Comparison of ENCODE assay signal across 22 cellular contexts in genomic region chr4:169420291-169420690, GRCh38.
DNase-seq lines count a peak whose midpoint lies in the region; FAIRE-seq and TF ChIP-seq lines count a peak whose summit lies in the region.
"Had no signal": no experiment of that assay in that cellular context is flagged by ENCODE, and none has a peak within 500 bp of the region (broad histone marks: within the 10 kb centered on the region; RNA-seq: fewer than 3 reads in every experiment).

No MANE protein-coding gene starts in this region.

- no peak for TF ChIP-seq CTCF in MM.1S (IDR thresholded peaks at IDR 0.05; ENCODE audit: low read length)

- WGBS in mesenchymal stem cell, result 19% methylated on average over 2 of the region's 4 CpGs

- H2AFZ ChIP-seq in mesenchymal stem cell (ENCODE audit: low read depth, low read length), result no peak overlapping the region
- no peak overlapping the region for H2AFZ ChIP-seq in MM.1S (ENCODE audit: low read length)

- H3K27ac ChIP-seq in mesenchymal stem cell (ENCODE audit: low read length, poor library complexity, severe bottlenecking), result no peak overlapping the region
- H3K27ac ChIP-seq in MM.1S (ENCODE audit: low read length), result no peak overlapping the region
- H3K27ac ChIP-seq: 22Rv1, BLaER1, C4-2B had no signal

- H3K14ac ChIP-seq in mesenchymal stem cell (ENCODE audit: low read length in 2 of 2), result no peak overlapping the region

- H3K23ac ChIP-seq in mesenchymal stem cell (ENCODE audit: low read length in 2 of 2), result no peak overlapping the region

- H3K4me3 ChIP-seq in mesenchymal stem cell (ENCODE audit: insufficient read depth in 1 of 2, low read depth in 1 of 2, low read length in 2 of 2) (no peak overlapping the region), MM.1S (ENCODE audit: low read length) (no peak overlapping the region)
- H3K4me3 ChIP-seq: BLaER1, GM12878 had no signal

- no peaks in the 10 kb centered on the region for H4K20me1 ChIP-seq in MM.1S (ENCODE audit: insufficient read depth, low read length)
- H4K20me1 ChIP-seq: BLaER1 had no signal

- FAIRE-seq in GM12891 (lab: Jason Lieb, UNC), result peak; percentile 28
- FAIRE-seq: A204.1, D721Med, GM12878, GM18507 had no signal

- H2BK5ac ChIP-seq in mesenchymal stem cell (ENCODE audit: low read depth, low read length, poor library complexity, severe bottlenecking), result no peak overlapping the region

- no peaks in the 10 kb centered on the region for H3K79me1 ChIP-seq in mesenchymal stem cell (replicated peaks; ENCODE audit: low read length, poor library complexity, severe bottlenecking)

- H3K9me3 ChIP-seq in mesenchymal stem cell (ENCODE audit: control insufficient read depth, low read length) (no peaks in the 10 kb centered on the region), MM.1S (replicated peaks; ENCODE audit: insufficient read depth, low read length) (no peaks in the 10 kb centered on the region)
- H3K9me3 ChIP-seq: BLaER1 had no signal

- no peaks in the 10 kb centered on the region for H3K79me2 ChIP-seq in MM.1S (ENCODE audit: low read length)

- no peak overlapping the region for H3K18ac ChIP-seq in mesenchymal stem cell (ENCODE audit: low read depth in 1 of 2, low read length in 2 of 2)

- no peak overlapping the region for H2BK120ac ChIP-seq in mesenchymal stem cell (ENCODE audit: low read depth, low read length)

- H3K36me3 ChIP-seq in mesenchymal stem cell (ENCODE audit: control insufficient read depth in 1 of 2, insufficient read depth in 2 of 2, low read depth in 1 of 2, low read length in 2 of 2), result peaks cover 0 to 36% of the 10 kb centered on the region in 2 experiments
- H3K36me3 ChIP-seq in MM.1S (replicated peaks; ENCODE audit: insufficient read depth, low read length), result no peaks in the 10 kb centered on the region

- H3K4me1 ChIP-seq in mesenchymal stem cell (ENCODE audit: control insufficient read depth, insufficient read depth, low read depth, low read length), result no peaks in the 10 kb centered on the region
- no peaks in the 10 kb centered on the region for H3K4me1 ChIP-seq in MM.1S (ENCODE audit: low read length)
- H3K4me1 ChIP-seq: BLaER1 had no signal

- H4K91ac ChIP-seq in mesenchymal stem cell (ENCODE audit: low read length), result no peak overlapping the region

- H3F3A ChIP-seq in MM.1S (ENCODE audit: insufficient read depth, low read length), result no peaks in the 10 kb centered on the region

- H2AK5ac ChIP-seq in mesenchymal stem cell (ENCODE audit: low read length, severe bottlenecking), result no peak overlapping the region

- H3K4ac ChIP-seq in mesenchymal stem cell (ENCODE audit: low read depth in 1 of 2, low read length in 2 of 2), result no peak overlapping the region

- H3K4me2 ChIP-seq in mesenchymal stem cell (ENCODE audit: low read length, poor library complexity, severe bottlenecking) (no peak overlapping the region), MM.1S (ENCODE audit: low read depth, low read length) (no peak overlapping the region)
- H3K4me2 ChIP-seq: BLaER1 had no signal

- no peak overlapping the region for H2BK15ac ChIP-seq in mesenchymal stem cell (ENCODE audit: low read depth, poor library complexity, severe bottlenecking)

- H3K27me3 ChIP-seq in mesenchymal stem cell (ENCODE audit: control insufficient read depth in 1 of 2, insufficient read depth in 1 of 2, low read length in 2 of 2) (no peaks in the 10 kb centered on the region), MM.1S (replicated peaks; ENCODE audit: insufficient read depth, low read length) (no peaks in the 10 kb centered on the region)
- H3K27me3 ChIP-seq: BLaER1 had no signal

- DNase-seq in EH (ENCODE audit: low read depth), result peak; percentile 35
- DNase-seq in GM12891 (ENCODE audit: insufficient read length, low spot score), result no peak
- DNase-seq in M059J (ENCODE audit: low read depth), result peak; percentile 53
- peak; percentile 64 for DNase-seq in mesenchymal stem cell
- no peak for DNase-seq in MM.1S
- DNase-seq in NCI-H226, result no peak
- DNase-seq in stimulated activated CD4-positive, alpha-beta T cell treated with anti-CD3 and anti-CD28 coated beads, Interleukin-12 subunit alpha, Interleukin-12 subunit beta, amount 100 ng/mL, for 4 hours, result no peak
- DNase-seq: CD4-positive, alpha-beta T cell; CD8-positive, alpha-beta memory T cell; DMS 273 treated with DMSO at 0.1 percent for 48 hours; DMS79; GDM1; GOT3; H7; HCEC 1CT had no signal

- no peaks in the 10 kb centered on the region for H3K9me2 ChIP-seq in MM.1S (replicated peaks; ENCODE audit: insufficient read depth, low read length)

- H2BK12ac ChIP-seq in mesenchymal stem cell (ENCODE audit: low read length in 2 of 2), result no peak overlapping the region

- H4K8ac ChIP-seq in mesenchymal stem cell (ENCODE audit: low read length), result no peak overlapping the region

- H3K9ac ChIP-seq in mesenchymal stem cell (ENCODE audit: low read length), result no peak overlapping the region
- H3K9ac ChIP-seq in MM.1S (ENCODE audit: low read length), result no peak overlapping the region
- H3K9ac ChIP-seq: BLaER1 had no signal

- TF ChIP-seq POLR2A in GM12891 (IDR thresholded peaks at IDR 0.05; ENCODE audit: low read depth, low read length), result no peak

TF ChIP-seq in GM12891, 5 proteins besides CTCF, POLR2A, EP300 and RAD21:
- TF ChIP-seq POLR2AphosphoS5 (IDR thresholded peaks at IDR 0.05; ENCODE audit: low read depth, low read length) (no peak), SPI1 (IDR thresholded peaks at IDR 0.05; ENCODE audit: low read depth, low read length) (no peak), TAF1 (IDR thresholded peaks at IDR 0.05; ENCODE audit: low read depth, low read length) (no peak), PAX5 (IDR thresholded peaks at IDR 0.05; ENCODE audit: insufficient read depth, low read length, severe bottlenecking) (no peak), POU2F2 (IDR thresholded peaks at IDR 0.05; ENCODE audit: low read depth, low read length) (no peak)

Comparison
In these comparisons a context has a peak if more than half of its experiments do, and no peak if none do; other contexts are left out.
1. DNase-seq: peak in EH (single experiment), M059J (single experiment) and mesenchymal stem cell (single experiment); none in GM12891 (single experiment), MM.1S (single experiment), NCI-H226 (single experiment) and stimulated activated CD4-positive, alpha-beta T cell treated with anti-CD3 and anti-CD28 coated beads, Interleukin-12 subunit alpha, Interleukin-12 subunit beta, amount 100 ng/mL, for 4 hours (single experiment).